ENCODE assay signal across 8 cellular contexts in the genomic region with DNA sequence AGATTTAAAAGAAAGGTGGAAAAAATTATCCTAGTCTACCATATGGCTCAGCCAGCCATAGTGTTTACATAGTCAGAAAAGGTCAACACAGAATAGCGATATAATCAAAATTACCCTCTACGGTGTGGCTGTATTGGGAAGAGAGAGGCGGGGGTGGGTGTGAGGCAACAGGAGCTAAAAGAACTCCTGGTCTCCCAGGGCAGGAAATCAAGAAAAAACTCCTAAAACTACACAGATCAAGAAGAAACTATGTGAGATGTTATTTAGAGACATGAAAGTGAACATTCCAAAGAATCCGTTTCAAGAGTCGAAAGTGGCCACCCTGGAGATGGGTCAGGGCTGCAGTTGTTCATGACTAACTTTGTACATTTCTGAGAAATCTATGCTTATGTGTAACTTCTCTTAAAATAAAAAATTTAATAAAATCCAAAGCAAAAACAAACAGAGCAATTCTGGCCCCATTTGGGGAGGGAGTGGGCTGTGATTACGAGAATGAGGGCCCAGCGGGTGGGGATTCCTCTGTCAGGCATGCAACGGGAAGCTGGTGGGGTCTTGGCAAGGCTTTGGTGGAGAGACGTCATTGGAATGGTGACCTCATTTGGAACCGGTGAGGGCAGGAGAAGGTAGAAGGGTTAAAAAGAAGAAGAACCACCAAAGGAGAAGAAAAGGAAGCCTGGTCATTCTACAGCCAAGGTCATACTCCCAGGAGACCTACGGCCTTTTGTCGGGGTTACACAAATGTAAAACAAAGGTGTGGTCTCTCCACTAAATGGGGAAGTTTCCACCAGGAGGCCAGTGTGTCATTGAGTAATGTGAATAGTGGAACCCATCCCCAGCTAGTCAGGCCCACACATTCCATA.
DNase-seq lines count a peak whose midpoint lies in the region; ATAC-seq and TF ChIP-seq lines count a peak whose summit lies in the region.

No MANE protein-coding gene starts in this region.

- no peak overlapping the region for H3K4me3 ChIP-seq in LNCaP clone FGC (ENCODE audit: low read depth, low read length)

- DNase-seq in DMS53 (lab: John Stamatoyannopoulos, UW) (peak; percentile 79), LNCaP clone FGC (ENCODE audit: low read depth) (peak; percentile 21), caudate nucleus (lab: John Stamatoyannopoulos, UW) (no peak), NCI-H524 treated with DMSO at 0.1 percent for 48 hours (lab: John Stamatoyannopoulos, UW) (no peak)

- H3K27me3 Mint-ChIP-seq in nephron (ENCODE audit: low read depth) = peaks cover 5% of the 10 kb centered on the region

- H3K4me1 Mint-ChIP-seq in nephron = peaks cover 9% of the 10 kb centered on the region

- no peak for ATAC-seq in HG02981 (IDR thresholded peaks at IDR 0.05; ENCODE audit: unreplicated experiment)
- no peak for ATAC-seq in GM21717 (IDR thresholded peaks at IDR 0.05; ENCODE audit: unreplicated experiment)
- ATAC-seq in HG03196 (IDR thresholded peaks at IDR 0.05; ENCODE audit: unreplicated experiment) = no peak

- no peak for TF ChIP-seq CTCF in LNCaP clone FGC (IDR thresholded peaks at IDR 0.05; ENCODE audit: control insufficient read depth, extremely low read depth, insufficient read depth)
- no peak for TF ChIP-seq CTCF in nephron (IDR thresholded peaks at IDR 0.05; ENCODE audit: unreplicated experiment in 3 of 3)

- H3K4me3 Mint-ChIP-seq in nephron = no peak overlapping the region

- H3K9me3 Mint-ChIP-seq in nephron = no peaks in the 10 kb centered on the region

- H3K27ac Mint-ChIP-seq in nephron = peak overlapping the region in 2 of 3 experiments; percentile 28 to 66

- peak overlapping the region; percentile 82 for H3K27ac ChIP-seq in caudate nucleus (ENCODE audit: low read depth, low read length)

- no peaks in the 10 kb centered on the region for H3K36me3 Mint-ChIP-seq in nephron (ENCODE audit: low read depth)

Comparison
In these comparisons a context has a peak if more than half of its experiments do, and no peak if none do; other contexts are left out.
1. DNase-seq: peak in DMS53 (single experiment) and LNCaP clone FGC (single experiment); none in caudate nucleus (0 of 61) and NCI-H524 treated with DMSO at 0.1 percent for 48 hours (single experiment).